Comparison of ENCODE assay signal across 8 cellular contexts in genomic region chr2:136025057-136025973, GRCh38. TPM values are rescaled to one million over a fixed set of nuclear protein-coding genes. Genes with fewer than 3 reads are reported as not detected.
DNase-seq lines count a peak whose midpoint lies in the region; ATAC-seq and TF ChIP-seq lines count a peak whose summit lies in the region.

No MANE protein-coding gene starts in this region.

- no peaks in the 10 kb centered on the region for H3K36me3 Mint-ChIP-seq in mesothelial cell of epicardium

- H3K9ac ChIP-seq in stomach smooth muscle (ENCODE audit: low read length in 2 of 2): no peak overlapping the region

- H3K36me3 ChIP-seq in stomach smooth muscle (ENCODE audit: control insufficient read depth in 2 of 2, insufficient read depth in 2 of 2, low read length in 2 of 2): no peaks in the 10 kb centered on the region

- no peak for TF ChIP-seq CTCF in mesothelial cell of epicardium (IDR thresholded peaks at IDR 0.05; ENCODE audit: unreplicated experiment)

- H3K27me3 Mint-ChIP-seq in mesothelial cell of epicardium (ENCODE audit: low read depth): no peaks in the 10 kb centered on the region

- H3K4me1 Mint-ChIP-seq in mesothelial cell of epicardium: peaks cover 15% of the 10 kb centered on the region

- no peaks in the 10 kb centered on the region for H3K9me3 Mint-ChIP-seq in mesothelial cell of epicardium

- H3K27ac ChIP-seq in stomach smooth muscle (ENCODE audit: low read length): no peak overlapping the region

- H3K27ac Mint-ChIP-seq in mesothelial cell of epicardium: peak overlapping the region; percentile 95

- peak overlapping the region; percentile 70 for H3K4me3 Mint-ChIP-seq in mesothelial cell of epicardium

- ATAC-seq in GM18519 (IDR thresholded peaks at IDR 0.05; ENCODE audit: low FRiP score, unreplicated experiment): peak; percentile 65
- ATAC-seq in esophagus mucosa: peak; percentile 95
- no peak for ATAC-seq in HG02981 (IDR thresholded peaks at IDR 0.05; ENCODE audit: unreplicated experiment)

- H3K4me1 ChIP-seq in stomach smooth muscle (ENCODE audit: control insufficient read depth, insufficient read depth, low read length): no peaks in the 10 kb centered on the region

- DNase-seq in HuH-7 (ENCODE audit: low spot score) (peak; percentile 61), mesothelial cell of epicardium (ENCODE audit: low spot score in 2 of 2, unreplicated experiment in 2 of 2) (peak; percentile 66 to 82), LoVo (ENCODE audit: low spot score) (no peak)
- peak; percentile 47 for DNase-seq in activated CD4-positive, CD25-positive, alpha-beta regulatory T cell treated with anti-CD3 and anti-CD28 coated beads, Interleukin-2, amount 50 U/mL, for 72 hours

- H3K27me3 ChIP-seq in stomach smooth muscle (ENCODE audit: control insufficient read depth in 1 of 2, insufficient read depth in 2 of 2, low read length in 2 of 2): no peaks in the 10 kb centered on the region

- H3K4me3 ChIP-seq in stomach smooth muscle (ENCODE audit: low read length in 2 of 2): peak overlapping the region; percentile 37 to 59

- no peaks in the 10 kb centered on the region for H3K9me3 ChIP-seq in stomach smooth muscle (ENCODE audit: control insufficient read depth in 2 of 2, low read length in 2 of 2)

RNA-seq across cellular contexts. Expression of gene DARS1, which starts 39.9 kb away (rescaled TPM):
- 58.3 TPM for total RNA-seq in esophagus mucosa
- 81.8 to 85.7 TPM (median 82.6 TPM) in 3 replicates for total RNA-seq in mesothelial cell of epicardium
